12 cellular contexts compared by ENCODE assay signal in genomic region chr2:193584001-193584400, GRCh38.
A peak's percentile ranks its signal among the peaks of the same experiment; 100 is the strongest.
DNase-seq lines count a peak whose midpoint lies in the region; ATAC-seq and TF ChIP-seq lines count a peak whose summit lies in the region.
"Had no signal": no experiment of that assay in that cellular context is flagged by ENCODE, and none has a peak within 500 bp of the region (broad histone marks: within the 10 kb centered on the region; RNA-seq: fewer than 3 reads in every experiment).

No MANE protein-coding gene starts in this region.

- in situ Hi-C loops in SK-MEL-5 (cut with HindIII; ENCODE audit: low pct_unique_long_range_greater_than_20kb, low sequenced_read_pairs) (no loop called here), G401 (cut with HindIII; ENCODE audit: low sequenced_read_pairs) (no loop called here)

- DNase-seq in Calu3: peak; percentile 45
- DNase-seq in SK-MEL-5 (ENCODE audit: low read depth, low spot score): peak; percentile 78
- peak; percentile 17 for DNase-seq in iris pigment epithelial cell (ENCODE audit: low read depth)
- DNase-seq in G401 (ENCODE audit: low spot score): no peak
- no peak for DNase-seq in activated T-cell treated with anti-CD3 and anti-CD28 coated beads, Interleukin-2, amount 50 U/mL, for 1 hour
- DNase-seq: activated CD4-positive, CD25-positive, alpha-beta regulatory T cell treated with anti-CD3 and anti-CD28 coated beads, Interleukin-2, amount 50 U/mL, for 72 hours; HFFc6; lower lobe of right lung; NCI-H1436 treated with DMSO at 0.1 percent for 48 hours had no signal

- ATAC-seq in HG02938 (IDR thresholded peaks at IDR 0.05; ENCODE audit: unreplicated experiment) (peak; percentile 3), HG02885 (IDR thresholded peaks at IDR 0.05; ENCODE audit: poor library complexity, unreplicated experiment) (no peak), GM21576 (IDR thresholded peaks at IDR 0.05; ENCODE audit: unreplicated experiment) (no peak)

- CTCF ChIA-PET in Calu3 (lab: Charles Lee): interaction anchor here (0.9 to 1.6 kb wide), 2 partner anchors 834 to 979 kb away, joined by 3 to 12 read pairs; no protein-coding TSS in a partner anchor

- no TSS peak for BruUV-seq in Calu3 (replicated peaks; lab: Mats Ljungman, UMichigan)

- no peaks in the 10 kb centered on the region for H3K36me3 Mint-ChIP-seq in Calu3 (ENCODE audit: insufficient read depth, unreplicated experiment)

- no peak overlapping the region for H3K27ac Mint-ChIP-seq in Calu3 (ENCODE audit: unreplicated experiment)
- H3K27ac Mint-ChIP-seq: HFFc6 had no signal

- intact Hi-C loops in Calu3 (cut with micrococcal nuclease; ENCODE audit: unreplicated experiment): loop anchor here (2.0 to 10.0 kb wide), 5 partner anchors 239 to 835 kb away; no protein-coding TSS in a partner anchor

- no peaks in the 10 kb centered on the region for H3K27me3 Mint-ChIP-seq in Calu3 (ENCODE audit: unreplicated experiment)

- peaks cover 2% of the 10 kb centered on the region for H3K9me3 Mint-ChIP-seq in Calu3 (ENCODE audit: low read depth, unreplicated experiment)

- H3K4me1 Mint-ChIP-seq in Calu3 (ENCODE audit: low read depth, unreplicated experiment): peaks cover 37% of the 10 kb centered on the region

- no peak overlapping the region for H3K4me3 Mint-ChIP-seq in Calu3 (ENCODE audit: low read depth, unreplicated experiment)
- H3K4me3 Mint-ChIP-seq: HFFc6 had no signal

- TF ChIP-seq CTCF in Calu3 (IDR thresholded peaks at IDR 0.05; ENCODE audit: unreplicated experiment): no peak

Comparison
In these comparisons a context has a peak if more than half of its experiments do, and no peak if none do; other contexts are left out.
1. DNase-seq: peak in Calu3 (single experiment), SK-MEL-5 (single experiment) and iris pigment epithelial cell (single experiment); none in G401 (single experiment) and activated T-cell treated with anti-CD3 and anti-CD28 coated beads, Interleukin-2, amount 50 U/mL, for 1 hour (single experiment).